ENCODE assay signal across 15 cellular contexts in the genomic region with DNA sequence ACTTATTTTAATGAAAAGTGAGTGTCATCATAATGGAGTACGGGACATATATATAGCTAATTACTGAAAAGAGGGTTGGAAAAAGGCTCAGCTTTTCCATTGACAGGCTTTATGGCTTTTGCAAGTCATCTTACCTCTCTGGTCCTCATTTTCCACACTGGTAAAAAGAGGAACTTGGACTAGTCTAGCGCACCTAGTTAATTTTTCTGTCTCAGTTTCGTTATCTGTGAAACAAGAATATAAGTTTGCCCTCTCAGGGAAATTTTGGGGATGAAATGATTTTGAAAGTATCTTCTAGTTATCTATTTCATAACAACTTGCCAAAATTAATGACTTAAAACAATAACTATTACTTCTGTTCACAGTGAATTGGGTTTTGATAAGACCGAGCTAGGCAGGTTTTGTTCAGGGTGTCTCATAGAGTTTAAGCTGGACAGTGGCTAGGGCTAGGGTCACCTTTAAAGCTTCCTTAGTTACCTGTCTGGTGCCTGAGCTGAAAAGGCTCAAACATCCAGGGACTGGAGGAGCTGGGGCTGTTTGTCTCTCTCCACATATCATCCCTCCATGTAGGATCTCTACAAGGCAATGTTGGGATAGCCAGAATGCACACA.
DNase-seq lines count a peak whose midpoint lies in the region; ATAC-seq and TF ChIP-seq lines count a peak whose summit lies in the region.
"Had no signal": no experiment of that assay in that cellular context is flagged by ENCODE, and none has a peak within 500 bp of the region (broad histone marks: within the 10 kb centered on the region; RNA-seq: fewer than 3 reads in every experiment).

No MANE protein-coding gene starts in this region.

- H3K27me3 ChIP-seq in OCI-LY3 (ENCODE audit: low read depth, low read length) = no peaks in the 10 kb centered on the region
- H3K27me3 ChIP-seq: ascending aorta, thyroid gland had no signal

- H3K27ac ChIP-seq in OCI-LY3 (ENCODE audit: low read length) = peak overlapping the region; percentile 76
- H3K27ac ChIP-seq: ascending aorta, thyroid gland had no signal

- TF ChIP-seq CTCF in OCI-LY3 (IDR thresholded peaks at IDR 0.05; ENCODE audit: low read depth, low read length) (no peak), GM20000 (IDR thresholded peaks at IDR 0.05; ENCODE audit: extremely low read depth, missing control alignments) (no peak)

- H4K20me1 ChIP-seq in OCI-LY3 (ENCODE audit: insufficient read depth, low read length) = no peaks in the 10 kb centered on the region

- H3K9ac ChIP-seq in OCI-LY3 (ENCODE audit: low read length) = peak overlapping the region; percentile 48; the same call in 1 of the 2 replicates

- ATAC-seq in GM19035 (IDR thresholded peaks at IDR 0.05; ENCODE audit: unreplicated experiment) = peak; percentile 95
- ATAC-seq in GM21723 (IDR thresholded peaks at IDR 0.05; ENCODE audit: unreplicated experiment) = peak; percentile 89
- peak; percentile 79 for ATAC-seq in HG03060 (IDR thresholded peaks at IDR 0.05; ENCODE audit: low read depth, unreplicated experiment)
- ATAC-seq: CD8-positive, alpha-beta T cell had no signal

- peak overlapping the region; percentile 62 for H3K4me3 ChIP-seq in OCI-LY3 (ENCODE audit: low read length)
- H3K4me3 ChIP-seq: ascending aorta, thyroid gland had no signal

- no peak for DNase-seq in NCI-H446 (lab: John Stamatoyannopoulos, UW)
- no peak for DNase-seq in C1 segment of cervical spinal cord (lab: John Stamatoyannopoulos, UW)
- DNase-seq in HuH-7.5 (ENCODE audit: low spot score) = no peak
- no peak for DNase-seq in GM20000 (ENCODE audit: low spot score)
- DNase-seq: activated CD4-positive, alpha-beta T cell treated with anti-CD3 and anti-CD28 coated beads, Interleukin-2, amount 50 U/mL, for 1 hour; CD8-positive, alpha-beta T cell; mesenchymal stem cell; small intestine; T-helper 2 cell; thyroid gland had no signal

- peak overlapping the region; percentile 83 for H3K4me2 ChIP-seq in OCI-LY3 (ENCODE audit: low read length)

- H2AFZ ChIP-seq in OCI-LY3 (ENCODE audit: low read depth, low read length) = no peak overlapping the region

- no peaks in the 10 kb centered on the region for H3K79me2 ChIP-seq in OCI-LY3 (ENCODE audit: low read length)

- H3K4me1 ChIP-seq in OCI-LY3 (ENCODE audit: low read length) = peaks cover 44% of the 10 kb centered on the region
- H3K4me1 ChIP-seq: ascending aorta, thyroid gland had no signal

- H3K36me3 ChIP-seq in OCI-LY3 (replicated peaks; ENCODE audit: low read depth, low read length) = no peaks in the 10 kb centered on the region
- H3K36me3 ChIP-seq: ascending aorta, thyroid gland had no signal

- no peaks in the 10 kb centered on the region for H3K9me3 ChIP-seq in OCI-LY3 (ENCODE audit: insufficient read depth, low read length)
- H3K9me3 ChIP-seq: ascending aorta, thyroid gland had no signal
